Comparison of ENCODE assay signal across 1 cellular context in genomic region chr1:63135174-63135512, GRCh38.
TF ChIP-seq lines count a peak whose summit lies in the region.

No MANE protein-coding gene starts in this region.

TF ChIP-seq in GM23338, 12 proteins besides CTCF, POLR2A, EP300 and RAD21 (continued from another document):
- TF ChIP-seq ZNF462 (CRISPR knock-in tag; IDR thresholded peaks at IDR 0.05): no peak
